Comparison of ENCODE assay signal across 17 cellular contexts in genomic region chr15:79364571-79365240, GRCh38.
"Had no signal": no experiment of that assay in that cellular context is flagged by ENCODE, and none has a peak within 500 bp of the region (broad histone marks: within the 10 kb centered on the region; RNA-seq: fewer than 3 reads in every experiment).

No MANE protein-coding gene starts in this region.

- H3K4me1 Mint-ChIP-seq: activated CD4-positive, alpha-beta T cell treated with anti-CD3 and anti-CD28 coated beads, Interleukin-2, amount 10 ng/mL, durations not matched to agents 7 days and 5 days; activated naive CD8-positive, alpha-beta T cell treated with anti-CD3 and anti-CD28 coated beads for 36 hours; brain; stimulated activated effector memory CD8-positive, alpha-beta T cell treated with anti-CD3 and anti-CD28 coated beads, Interleukin-12 subunit alpha, Interleukin-12 subunit beta, amount 100 ng/mL, for 72 hours had no signal

- H3K36me3 Mint-ChIP-seq: brain; stimulated activated effector memory CD8-positive, alpha-beta T cell treated with anti-CD3 and anti-CD28 coated beads, Interleukin-12 subunit alpha, Interleukin-12 subunit beta, amount 100 ng/mL, for 72 hours had no signal

- H3K27ac Mint-ChIP-seq: activated CD4-positive, alpha-beta T cell treated with anti-CD3 and anti-CD28 coated beads, Interleukin-2, amount 10 ng/mL, durations not matched to agents 7 days and 5 days; activated naive CD8-positive, alpha-beta T cell treated with anti-CD3 and anti-CD28 coated beads for 36 hours; brain; dendritic cell treated with granulocyte-macrophage colony-stimulating factor and Interleukin-4, amounts not matched to agents 40 ng/mL and 50 ng/mL, for 4 days; stimulated activated effector memory CD8-positive, alpha-beta T cell treated with anti-CD3 and anti-CD28 coated beads, Interleukin-12 subunit alpha, Interleukin-12 subunit beta, amount 100 ng/mL, for 72 hours; T-helper 2 cell treated with Interferon-gamma antibody and Interleukin-4, amounts not matched to agents 5 μg/mL and 100 μg/mL, for 36 hours had no signal

- H3K27ac ChIP-seq: gastrocnemius medialis, heart right ventricle, pancreas, thoracic aorta had no signal

- H3K4me3 ChIP-seq: gastrocnemius medialis, heart right ventricle, lung, pancreas, thoracic aorta had no signal

- H3K4me3 Mint-ChIP-seq: activated CD4-positive, alpha-beta T cell treated with anti-CD3 and anti-CD28 coated beads, Interleukin-2, amount 10 ng/mL, durations not matched to agents 7 days and 5 days; activated naive CD8-positive, alpha-beta T cell treated with anti-CD3 and anti-CD28 coated beads for 36 hours; brain; dendritic cell treated with granulocyte-macrophage colony-stimulating factor and Interleukin-4, amounts not matched to agents 40 ng/mL and 50 ng/mL, for 4 days; neural crest cell; stimulated activated effector memory CD8-positive, alpha-beta T cell treated with anti-CD3 and anti-CD28 coated beads, Interleukin-12 subunit alpha, Interleukin-12 subunit beta, amount 100 ng/mL, for 72 hours; T-helper 2 cell treated with Interferon-gamma antibody and Interleukin-4, amounts not matched to agents 5 μg/mL and 100 μg/mL, for 36 hours had no signal

- H3K9me3 Mint-ChIP-seq: activated CD4-positive, alpha-beta T cell treated with anti-CD3 and anti-CD28 coated beads, Interleukin-2, amount 10 ng/mL, durations not matched to agents 7 days and 5 days; activated naive CD8-positive, alpha-beta T cell treated with anti-CD3 and anti-CD28 coated beads for 36 hours; dendritic cell treated with granulocyte-macrophage colony-stimulating factor and Interleukin-4, amounts not matched to agents 40 ng/mL and 50 ng/mL, for 4 days; stimulated activated effector memory CD8-positive, alpha-beta T cell treated with anti-CD3 and anti-CD28 coated beads, Interleukin-12 subunit alpha, Interleukin-12 subunit beta, amount 100 ng/mL, for 72 hours; T-helper 2 cell treated with Interferon-gamma antibody and Interleukin-4, amounts not matched to agents 5 μg/mL and 100 μg/mL, for 36 hours had no signal

- DNase-seq: activated CD4-positive, alpha-beta T cell treated with anti-CD3 and anti-CD28 coated beads, Interleukin-2, amount 10 ng/mL, durations not matched to agents 7 days and 5 days; activated CD8-positive, alpha-beta memory T cell treated with anti-CD3 and anti-CD28 coated beads, Interleukin-2, amount 50 U/mL, for 48 hours; activated gamma-delta T cell treated with Interleukin-2 at 50 U/mL for 16 hours; activated naive CD8-positive, alpha-beta T cell treated with anti-CD3 and anti-CD28 coated beads for 36 hours; amygdala; effector memory CD4-positive, alpha-beta T cell; gastrocnemius medialis; heart right ventricle; left colon; pancreas had no signal

- H3K27me3 Mint-ChIP-seq: activated CD4-positive, alpha-beta T cell treated with anti-CD3 and anti-CD28 coated beads, Interleukin-2, amount 10 ng/mL, durations not matched to agents 7 days and 5 days; activated naive CD8-positive, alpha-beta T cell treated with anti-CD3 and anti-CD28 coated beads for 36 hours; brain; dendritic cell treated with granulocyte-macrophage colony-stimulating factor and Interleukin-4, amounts not matched to agents 40 ng/mL and 50 ng/mL, for 4 days had no signal

- H3K4me1 ChIP-seq: gastrocnemius medialis, heart right ventricle, pancreas had no signal

- H3K9me3 ChIP-seq: gastrocnemius medialis, heart right ventricle, pancreas, thoracic aorta had no signal

- H3K36me3 ChIP-seq: gastrocnemius medialis, heart right ventricle, pancreas, thoracic aorta had no signal

- H3K27me3 ChIP-seq: gastrocnemius medialis, pancreas had no signal
